Comparison of ENCODE assay signal across 8 cellular contexts in the genomic region with DNA sequence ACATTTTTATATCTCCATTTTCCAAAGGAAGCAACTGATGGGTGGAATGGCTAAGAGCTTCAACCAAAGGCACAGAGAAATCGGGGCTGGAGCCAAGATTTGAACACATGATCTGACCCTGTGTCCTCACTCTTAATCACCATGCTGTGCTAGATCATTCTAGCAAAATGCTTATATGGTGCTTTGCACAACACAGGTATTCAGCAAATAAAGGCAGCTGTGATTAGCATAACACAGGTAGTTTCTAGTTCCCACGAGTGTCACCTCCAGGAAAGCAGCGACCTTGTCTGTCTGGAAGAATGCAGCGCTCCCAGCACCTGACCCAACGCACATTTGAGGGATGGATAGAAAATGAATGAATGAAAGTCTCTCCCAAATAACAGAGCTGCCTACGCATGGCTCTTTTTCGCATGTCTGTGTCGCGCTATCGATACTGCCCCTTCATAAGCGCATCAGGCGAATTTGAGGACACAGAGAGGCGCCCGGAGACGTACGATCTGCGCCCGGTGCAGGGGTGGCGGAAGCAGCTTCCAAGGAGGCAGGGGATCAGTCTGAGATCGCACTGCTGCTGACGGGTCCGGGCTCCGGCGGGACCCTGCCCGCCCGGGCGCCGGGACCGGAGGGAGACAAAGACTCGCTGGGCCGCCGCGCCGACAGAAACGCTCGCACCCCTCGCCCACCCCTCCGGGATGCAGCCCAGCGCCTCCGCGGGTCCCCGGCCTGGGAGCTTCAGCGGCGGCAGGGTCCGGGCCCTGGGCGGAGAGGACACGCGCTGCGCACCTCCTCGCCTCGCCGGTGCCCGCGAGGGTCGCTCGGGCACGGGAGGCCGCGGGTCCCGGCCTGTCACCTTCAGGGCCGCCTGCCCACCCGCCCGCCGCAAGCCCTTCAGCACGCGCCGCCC. TPM values are rescaled to one million over a fixed set of nuclear protein-coding genes. Genes with fewer than 3 reads are reported as not detected.
DNase-seq lines count a peak whose midpoint lies in the region; ATAC-seq and TF ChIP-seq lines count a peak whose summit lies in the region.

No MANE protein-coding gene starts in this region.

- H3K36me3 ChIP-seq in CD4-positive, alpha-beta memory T cell (ENCODE audit: insufficient read depth, low read length) = no peaks in the 10 kb centered on the region

- intact Hi-C loops in CD4-positive, alpha-beta memory T cell (cut with micrococcal nuclease) = loop anchor here (1.0 to 5.0 kb wide), 2 partner anchors 71 to 157 kb away; a partner anchor contains a TSS
- intact Hi-C loops in activated CD4-positive, alpha-beta memory T cell treated with anti-CD3 and anti-CD28 coated beads for 36 hours (cut with micrococcal nuclease) = no loop called here

- peak overlapping the region; percentile 79 for H3K27ac ChIP-seq in CD4-positive, alpha-beta memory T cell (ENCODE audit: low read depth, low read length)

- peak overlapping the region; percentile 87 to 92 (median 90) for H3K4me3 Mint-ChIP-seq in CD4-positive, alpha-beta memory T cell
- peak overlapping the region; percentile 87 for H3K4me3 Mint-ChIP-seq in activated CD4-positive, alpha-beta memory T cell treated with anti-CD3 and anti-CD28 coated beads for 36 hours

- CTCF ChIA-PET in CD4-positive, alpha-beta memory T cell (lab: Charles Lee; ENCODE audit: partially characterized antibody) = no interaction called here
- CTCF ChIA-PET in activated CD4-positive, alpha-beta memory T cell treated with anti-CD3 and anti-CD28 coated beads for 36 hours (lab: Charles Lee) = interaction anchor here (0.6 kb wide), 1 partner anchor 78 kb away, joined by 3 read pairs; no protein-coding TSS in a partner anchor

- H3K27ac Mint-ChIP-seq in CD4-positive, alpha-beta memory T cell = peak overlapping the region; percentile 26 to 91 (median 84)
- H3K27ac Mint-ChIP-seq in activated CD4-positive, alpha-beta memory T cell treated with anti-CD3 and anti-CD28 coated beads for 36 hours = peak overlapping the region; percentile 45

- no peaks in the 10 kb centered on the region for H3K27me3 ChIP-seq in CD4-positive, alpha-beta memory T cell (ENCODE audit: insufficient read depth, low read length)

- H3K36me3 Mint-ChIP-seq in CD4-positive, alpha-beta memory T cell = peaks cover 3 to 17% of the 10 kb centered on the region in 2 donors
- H3K36me3 Mint-ChIP-seq in activated CD4-positive, alpha-beta memory T cell treated with anti-CD3 and anti-CD28 coated beads for 36 hours = peaks cover 1% of the 10 kb centered on the region

- no peak for TF ChIP-seq CTCF in fibroblast of mammary gland (conservative IDR thresholded peaks at IDR 0.05; ENCODE audit: control insufficient read depth, insufficient read depth, low read depth, low read length)
- no peak for TF ChIP-seq CTCF in omental fat pad (IDR thresholded peaks at IDR 0.05)

- H3K4me1 Mint-ChIP-seq in CD4-positive, alpha-beta memory T cell = peaks cover 28 to 49% (median 36%) of the 10 kb centered on the region in 4 donors
- H3K4me1 Mint-ChIP-seq in activated CD4-positive, alpha-beta memory T cell treated with anti-CD3 and anti-CD28 coated beads for 36 hours (ENCODE audit: low read depth) = peaks cover 34% of the 10 kb centered on the region

- DNase-seq in CD4-positive, alpha-beta memory T cell = peak in 3 of 5 donors; percentile 13 to 15 (median 13)
- peak; percentile 55 for DNase-seq in activated CD4-positive, alpha-beta memory T cell treated with anti-CD3 and anti-CD28 coated beads for 36 hours
- DNase-seq in fibroblast of mammary gland (ENCODE audit: low read depth) (peak; percentile 79), omental fat pad (ENCODE audit: low spot score) (peak; percentile 39), NCI-H524 treated with DMSO at 0.1 percent for 48 hours (lab: John Stamatoyannopoulos, UW) (no peak)
- DNase-seq in NK-92 treated with Interleukin-12 subunit alpha and Interleukin-12 subunit beta, amount 100 ng/mL, for 24 hours (lab: John Stamatoyannopoulos, UW) = no peak

- no peaks in the 10 kb centered on the region for H3K9me3 ChIP-seq in CD4-positive, alpha-beta memory T cell (ENCODE audit: control insufficient read depth in 1 of 2, low read length in 2 of 2)

- ATAC-seq in GM19395 (IDR thresholded peaks at IDR 0.05; ENCODE audit: unreplicated experiment) (peak; percentile 22), HG03469 (IDR thresholded peaks at IDR 0.05; ENCODE audit: unreplicated experiment) (peak; percentile 29), omental fat pad (ENCODE audit: low FRiP score) (peak; percentile 10)

- H3K9me3 Mint-ChIP-seq in CD4-positive, alpha-beta memory T cell = no peaks in the 10 kb centered on the region
- H3K9me3 Mint-ChIP-seq in activated CD4-positive, alpha-beta memory T cell treated with anti-CD3 and anti-CD28 coated beads for 36 hours = no peaks in the 10 kb centered on the region

- peaks cover 0 to 2% of the 10 kb centered on the region in 2 donors for H3K27me3 Mint-ChIP-seq in CD4-positive, alpha-beta memory T cell
- no peaks in the 10 kb centered on the region for H3K27me3 Mint-ChIP-seq in activated CD4-positive, alpha-beta memory T cell treated with anti-CD3 and anti-CD28 coated beads for 36 hours

- peaks cover 33% of the 10 kb centered on the region for H3K4me1 ChIP-seq in CD4-positive, alpha-beta memory T cell (ENCODE audit: insufficient read depth, low read length)

- H3K4me3 ChIP-seq in CD4-positive, alpha-beta memory T cell (ENCODE audit: low read length in 2 of 2) = peak overlapping the region; percentile 42 to 61
- peak overlapping the region; percentile 65 for H3K4me3 ChIP-seq in fibroblast of mammary gland (ENCODE audit: control insufficient read depth, low read depth, low read length)

- POLR2A ChIA-PET in CD4-positive, alpha-beta memory T cell (lab: Charles Lee; ENCODE audit: partially characterized antibody) = interaction anchor here (0.5 to 1.2 kb wide), 3 partner anchors 25 to 188 kb away, joined by 3 to 4 read pairs (median 3); a partner anchor contains a TSS
- POLR2A ChIA-PET in activated CD4-positive, alpha-beta memory T cell treated with anti-CD3 and anti-CD28 coated beads for 36 hours (lab: Charles Lee) = interaction anchor here (1.3 kb wide), 1 partner anchor 713 kb away, joined by 3 read pairs; no protein-coding TSS in a partner anchor

RNA-seq across cellular contexts. Expression of a gene that starts 0.6 kb away (rescaled TPM):
- total RNA-seq in CD4-positive, alpha-beta memory T cell = 10 to 100 TPM; 53.6 to 55.8 TPM
- polyA plus RNA-seq in CD4-positive, alpha-beta memory T cell = 10 to 100 TPM in 1 of 2 donors, 1 to 10 TPM in 1; 6.6 to 12.7 TPM
- 10 to 100 TPM; 25.9 to 27.3 TPM for total RNA-seq in activated CD4-positive, alpha-beta memory T cell treated with anti-CD3 and anti-CD28 coated beads for 36 hours
- total RNA-seq in omental fat pad = 10 to 100 TPM; 12.9 to 37.0 (median 20.1) TPM

RNA-seq across cellular contexts. Expression of a gene that starts 24.8 kb away (rescaled TPM):
- total RNA-seq in CD4-positive, alpha-beta memory T cell = not detected
- polyA plus RNA-seq in CD4-positive, alpha-beta memory T cell = not detected
- total RNA-seq in activated CD4-positive, alpha-beta memory T cell treated with anti-CD3 and anti-CD28 coated beads for 36 hours = not detected
- not detected for total RNA-seq in omental fat pad

RNA-seq across cellular contexts. Expression of a gene that starts 25.0 kb away (rescaled TPM):
- 1 to 10 TPM; 4.6 to 6.7 TPM for total RNA-seq in CD4-positive, alpha-beta memory T cell
- 1 to 10 TPM in 1 of 2 donors, under 1 TPM in 1; 0.38 to 1.7 TPM for polyA plus RNA-seq in CD4-positive, alpha-beta memory T cell
- 1 to 10 TPM; 2.2 to 2.6 TPM for total RNA-seq in activated CD4-positive, alpha-beta memory T cell treated with anti-CD3 and anti-CD28 coated beads for 36 hours
- 1 to 10 TPM; 3.7 to 9.1 (median 5.6) TPM for total RNA-seq in omental fat pad

Comparison
In these comparisons a context has a peak if more than half of its experiments do, and no peak if none do; other contexts are left out.
1. DNase-seq: peak in CD4-positive, alpha-beta memory T cell (3 of 5), activated CD4-positive, alpha-beta memory T cell treated with anti-CD3 and anti-CD28 coated beads for 36 hours (single experiment), fibroblast of mammary gland (single experiment) and omental fat pad (single experiment); none in NCI-H524 treated with DMSO at 0.1 percent for 48 hours (single experiment) and NK-92 treated with Interleukin-12 subunit alpha and Interleukin-12 subunit beta, amount 100 ng/mL, for 24 hours (single experiment).
2. Peak in every context shown above with its lines, with median percentiles within 50 percentile points of each other: ATAC-seq.